17 cellular contexts compared by ENCODE assay signal in genomic region chr14:34920339-34920738, GRCh38.
"Had no signal": no experiment of that assay in that cellular context is flagged by ENCODE, and none has a peak within 500 bp of the region (broad histone marks: within the 10 kb centered on the region; RNA-seq: fewer than 3 reads in every experiment).

No MANE protein-coding gene starts in this region.

- ATAC-seq: activated CD4-positive, alpha-beta T cell treated with anti-CD3 and anti-CD28 coated beads for 36 hours; activated CD8-positive, alpha-beta memory T cell treated with anti-CD3 and anti-CD28 coated beads, Interleukin-2, amount 10 ng/mL, durations not matched to agents 7 days and 5 days; activated naive CD8-positive, alpha-beta T cell treated with anti-CD3 and anti-CD28 coated beads, Interleukin-2, amount 50 U/mL, for 24 hours; left ventricle myocardium superior; natural killer cell treated with Interleukin-12 subunit alpha and Interleukin-12 subunit beta and Interleukin-15 and Interleukin-18, amount 100 ng/mL, for 72 hours; stimulated activated naive CD8-positive, alpha-beta T cell treated with anti-CD3 and anti-CD28 coated beads, Interleukin-15, amount 100 ng/mL, for 72 hours had no signal

- H3K27ac ChIP-seq: dorsolateral prefrontal cortex, right atrium auricular region had no signal

- H3K27me3 ChIP-seq: dorsolateral prefrontal cortex, right atrium auricular region had no signal

- H3K4me1 ChIP-seq: right atrium auricular region had no signal

- H3K36me3 ChIP-seq: right atrium auricular region had no signal

- H3K4me3 ChIP-seq: dorsolateral prefrontal cortex, right atrium auricular region had no signal

- DNase-seq: activated CD4-positive, alpha-beta memory T cell treated with anti-CD3 and anti-CD28 coated beads for 36 hours; activated CD4-positive, alpha-beta T cell treated with anti-CD3 and anti-CD28 coated beads for 36 hours; activated CD8-positive, alpha-beta memory T cell treated with anti-CD3 and anti-CD28 coated beads, Interleukin-2, amount 10 ng/mL, durations not matched to agents 7 days and 5 days; activated naive CD4-positive, alpha-beta T cell treated with anti-CD3 and anti-CD28 coated beads for 36 hours; activated naive CD8-positive, alpha-beta T cell treated with anti-CD3 and anti-CD28 coated beads, Interleukin-2, amount 50 U/mL, for 24 hours; activated T-cell treated with anti-CD3 and anti-CD28 coated beads, Interleukin-2, amount 50 U/mL, for 1 hour; aorta; dorsolateral prefrontal cortex; erythroblast; hippocampal formation; left ventricle myocardium superior; mesendoderm; nucleus accumbens; small intestine; stimulated activated naive CD8-positive, alpha-beta T cell treated with anti-CD3 and anti-CD28 coated beads, Interleukin-15, amount 100 ng/mL, for 72 hours had no signal
